Comparison of ENCODE assay signal across 14 cellular contexts in the genomic region with DNA sequence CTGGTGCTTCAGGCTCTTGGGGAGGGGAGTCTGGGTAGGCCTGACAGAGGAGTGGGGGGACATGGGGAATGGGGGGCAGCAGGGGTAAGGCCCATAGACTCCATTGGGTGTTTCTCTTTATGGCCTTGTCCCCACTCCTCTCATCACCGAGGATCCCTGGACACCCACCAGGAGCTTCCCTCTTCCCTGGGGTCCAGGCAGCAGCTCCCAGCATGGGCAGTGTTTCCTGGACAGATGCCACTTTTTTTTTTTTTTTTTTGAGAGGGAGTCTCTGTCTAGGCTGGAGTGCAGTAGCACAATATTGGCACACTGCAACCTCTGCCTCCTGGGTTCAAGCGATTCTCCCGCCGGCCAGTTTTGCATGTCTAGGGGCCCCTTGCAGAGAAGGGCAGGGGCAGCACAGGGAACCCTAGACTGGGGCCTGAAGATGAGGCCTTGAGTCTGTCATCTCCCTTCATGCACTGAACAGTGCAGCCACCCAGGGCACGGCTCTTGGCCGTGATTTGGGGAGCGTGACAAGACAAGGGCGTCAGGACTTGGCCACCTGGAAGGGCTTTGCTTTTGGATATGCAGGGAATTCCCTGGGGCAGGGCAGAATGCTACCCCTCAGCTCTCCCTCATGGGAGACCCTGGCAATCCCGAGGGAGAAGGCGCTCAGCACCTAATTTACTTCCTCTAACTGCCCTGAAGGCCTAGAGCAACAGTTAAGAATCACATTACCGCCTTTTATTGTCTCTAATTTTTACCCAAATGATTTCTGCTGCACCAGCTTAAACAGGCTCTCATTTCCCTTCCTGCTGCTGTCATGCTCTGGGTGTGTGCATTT.
"Had no signal": no experiment of that assay in that cellular context is flagged by ENCODE, and none has a peak within 500 bp of the region (broad histone marks: within the 10 kb centered on the region; RNA-seq: fewer than 3 reads in every experiment).

No MANE protein-coding gene starts in this region.

- H3K4me3 ChIP-seq: heart left ventricle, psoas muscle, sigmoid colon, skin epidermis had no signal

- H3K36me3 Mint-ChIP-seq: naive thymus-derived CD4-positive, alpha-beta T cell; type B pancreatic cell had no signal

- DNase-seq: dermis blood vessel endothelial cell; effector CD4-positive, alpha-beta T cell; heart left ventricle; hippocampal formation; mammary epithelial cell; naive thymus-derived CD4-positive, alpha-beta T cell; nephron progenitor cell; retina; sigmoid colon; stimulated activated CD4-positive, alpha-beta T cell treated with anti-CD3 and anti-CD28 coated beads, Interleukin-2, amount 100 ng/mL, for 24 hours; stimulated activated naive CD4-positive, alpha-beta T cell treated with Interleukin-2 at 50 U/mL for 16 hours had no signal

- ATAC-seq: heart left ventricle; naive thymus-derived CD4-positive, alpha-beta T cell; psoas muscle had no signal

- H3K27ac Mint-ChIP-seq: naive thymus-derived CD4-positive, alpha-beta T cell; nephron progenitor cell; type B pancreatic cell had no signal

- H3K4me3 Mint-ChIP-seq: naive thymus-derived CD4-positive, alpha-beta T cell; nephron progenitor cell; type B pancreatic cell had no signal

- H3K9me3 Mint-ChIP-seq: nephron progenitor cell had no signal
